Comparison of ENCODE assay signal across 1 cellular context in genomic region chr5:36590513-36591286, GRCh38.
TF ChIP-seq lines count a peak whose summit lies in the region.

No MANE protein-coding gene starts in this region.

TF ChIP-seq in GM23338, 12 proteins besides CTCF, POLR2A, EP300 and RAD21 (continued from another document):
- no peak for TF ChIP-seq NANOG (IDR thresholded peaks at IDR 0.05; ENCODE audit: borderline replicate concordance)
- no peak for TF ChIP-seq CREB1 (CRISPR knock-in tag; IDR thresholded peaks at IDR 0.05; ENCODE audit: low read depth)
- TF ChIP-seq STAT1 (IDR thresholded peaks at IDR 0.05; ENCODE audit: unreplicated experiment) = no peak
- TF ChIP-seq ZNF331 (CRISPR knock-in tag; IDR thresholded peaks at IDR 0.05; ENCODE audit: low read depth) = no peak
- TF ChIP-seq ZNF114 (CRISPR knock-in tag; IDR thresholded peaks at IDR 0.05) = no peak
- no peak for TF ChIP-seq REST (IDR thresholded peaks at IDR 0.05; ENCODE audit: unreplicated experiment)
